Comparison of ENCODE assay signal across 8 cellular contexts in the genomic region with DNA sequence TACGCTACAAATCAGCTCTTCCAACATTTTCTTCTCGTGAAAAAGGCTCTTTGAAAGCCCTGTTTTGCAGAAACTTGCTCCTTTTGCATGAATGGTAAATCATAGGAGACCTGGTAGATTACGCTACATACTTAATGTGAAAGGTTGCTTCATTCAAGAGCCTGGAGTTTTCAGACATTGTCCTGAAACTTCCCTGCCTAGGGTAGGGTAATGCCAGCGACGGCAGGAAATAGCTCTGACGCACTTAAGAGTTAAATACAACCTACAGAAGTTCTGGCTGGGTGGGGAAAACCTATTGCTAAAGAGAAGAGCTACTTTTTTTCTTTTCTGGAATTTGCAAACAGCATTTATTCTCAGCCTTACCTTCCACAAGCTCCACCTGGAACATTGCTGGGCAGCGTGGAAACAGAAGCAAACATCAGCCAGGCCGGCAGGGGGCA.
DNase-seq lines count a peak whose midpoint lies in the region; ATAC-seq and TF ChIP-seq lines count a peak whose summit lies in the region.

No MANE protein-coding gene starts in this region.

- ATAC-seq in GM18519 (IDR thresholded peaks at IDR 0.05; ENCODE audit: low FRiP score, unreplicated experiment) (peak; percentile 63), HG03045 (IDR thresholded peaks at IDR 0.05; ENCODE audit: unreplicated experiment) (peak; percentile 87), T-cell (replicated peaks in 1 of 4) (peak; percentile 73 to 77 (median 76)), gastroesophageal sphincter (peak; percentile 4)

- no peak for DNase-seq in AG10803 (ENCODE audit: low read depth)
- peak in 6 of 34 experiments; percentile 42 to 67 (median 60) for DNase-seq in T-cell
- no peak for DNase-seq in sigmoid colon
- no peak for DNase-seq in activated gamma-delta T cell treated with Interleukin-2 at 50 U/mL for 16 hours
- no peak for DNase-seq in stimulated activated CD4-positive, alpha-beta T cell treated with anti-CD3 and anti-CD28 coated beads, Interleukin-2, amount 100 ng/mL, for 48 hours

- peak; percentile 94 for TF ChIP-seq CTCF in AG10803 (conservative IDR thresholded peaks at IDR 0.05; ENCODE audit: low read length)
- TF ChIP-seq CTCF in gastroesophageal sphincter (IDR thresholded peaks at IDR 0.05) = peak; percentile 82 to 95 (median 88)
- TF ChIP-seq CTCF in sigmoid colon (IDR thresholded peaks at IDR 0.05) = peak in 3 of 4 experiments; percentile 77 to 92 (median 89)

- 33 to 36% methylated on average over 5 to 6 of the region's 8 CpGs for WGBS in gastroesophageal sphincter (ENCODE audit: low coverage in 1 of 2), 2 donors
- 18 to 29% methylated on average over 8 of the region's 8 CpGs for WGBS in sigmoid colon, 2 donors

- CTCF ChIA-PET in T-cell (lab: Charles Lee) = interaction anchor here (0.5 to 4.1 kb wide), 13 partner anchors 9 to 1842 kb away, joined by 3 to 31 read pairs (median 3); no protein-coding TSS in a partner anchor

- POLR2A ChIA-PET in T-cell (lab: Charles Lee) = no interaction called here

- no peaks in the 10 kb centered on the region for H3K9me3 ChIP-seq in gastroesophageal sphincter
- no peaks in the 10 kb centered on the region for H3K9me3 ChIP-seq in sigmoid colon

- peaks cover 0 to 3% (median 0%) of the 10 kb centered on the region in 3 donors for H3K9me3 Mint-ChIP-seq in T-cell

- intact Hi-C loops in sigmoid colon (cut with DNase I) = loop anchor here (1.0 to 5.0 kb wide), 2 partner anchors 15 to 248 kb away; no protein-coding TSS in a partner anchor

- no peaks in the 10 kb centered on the region for H3K27me3 ChIP-seq in gastroesophageal sphincter
- no peaks in the 10 kb centered on the region for H3K27me3 ChIP-seq in sigmoid colon

- H3K4me1 ChIP-seq in gastroesophageal sphincter (peaks cover 0 to 15% (median 3%) of the 10 kb centered on the region in 3 donors), sigmoid colon (peaks cover 0 to 11% (median 5%) of the 10 kb centered on the region in 4 donors)

- H3K27me3 Mint-ChIP-seq in T-cell = peaks cover 3 to 13% of the 10 kb centered on the region in 2 donors

- no peak for TF ChIP-seq POLR2A in gastroesophageal sphincter (IDR thresholded peaks at IDR 0.05)
- TF ChIP-seq POLR2A in sigmoid colon (IDR thresholded peaks at IDR 0.05) = no peak

- H3K36me3 Mint-ChIP-seq in T-cell = peaks cover 6% of the 10 kb centered on the region

- peak overlapping the region; percentile 94 to 97 (median 94) for H3K4me3 Mint-ChIP-seq in T-cell

- H3K27ac Mint-ChIP-seq in T-cell = peak overlapping the region; percentile 92 to 96

- TF ChIP-seq EP300 in gastroesophageal sphincter (IDR thresholded peaks at IDR 0.05) = no peak
- no peak for TF ChIP-seq EP300 in sigmoid colon (IDR thresholded peaks at IDR 0.05)

- H3K4me3 ChIP-seq in AG10803 (ENCODE audit: low read length) = peak overlapping the region; percentile 73
- peak overlapping the region; percentile 80 to 94 for H3K4me3 ChIP-seq in gastroesophageal sphincter
- H3K4me3 ChIP-seq in sigmoid colon = peak overlapping the region; percentile 68 to 81 (median 76)

- H3K4me1 Mint-ChIP-seq in T-cell = peaks cover 31 to 53% (median 38%) of the 10 kb centered on the region in 3 donors

- no peaks in the 10 kb centered on the region for H3K36me3 ChIP-seq in gastroesophageal sphincter
- no peaks in the 10 kb centered on the region for H3K36me3 ChIP-seq in sigmoid colon

- peak overlapping the region in 3 of 4 donors; percentile 85 to 89 (median 86) for H3K27ac ChIP-seq in gastroesophageal sphincter
- peak overlapping the region; percentile 82 to 88 (median 83) for H3K27ac ChIP-seq in sigmoid colon

Comparison
In these comparisons a context has a peak if more than half of its experiments do, and no peak if none do; other contexts are left out.
1. ATAC-seq: peak in every context shown above with its lines; median percentile 87 in HG03045; 76 in T-cell; 63 in GM18519; 4 in gastroesophageal sphincter.